Comparison of ENCODE assay signal across 20 cellular contexts in genomic region chr17:81984773-81985410, GRCh38. TPM values are rescaled to one million over a fixed set of nuclear protein-coding genes. Genes with fewer than 3 reads are reported as not detected.
DNase-seq lines count a peak whose midpoint lies in the region; ATAC-seq, FAIRE-seq and TF ChIP-seq lines count a peak whose summit lies in the region.
"Had no signal": no experiment of that assay in that cellular context is flagged by ENCODE, and none has a peak within 500 bp of the region (broad histone marks: within the 10 kb centered on the region; RNA-seq: fewer than 3 reads in every experiment).

No MANE protein-coding gene starts in this region.

- H3K9me3 Mint-ChIP-seq in activated T-cell treated with anti-CD3 and anti-CD28 coated beads, Interleukin-2, amount 50 U/mL, for 24 hours, result no peaks in the 10 kb centered on the region
- no peaks in the 10 kb centered on the region for H3K9me3 Mint-ChIP-seq in activated T-cell treated with anti-CD3 and anti-CD28 coated beads, Interleukin-2, amount 50 U/mL, for 72 hours
- H3K9me3 Mint-ChIP-seq in stimulated activated naive CD8-positive, alpha-beta T cell treated with anti-CD3 and anti-CD28 coated beads, Interleukin-15, amount 100 ng/mL, for 72 hours, result no peaks in the 10 kb centered on the region
- H3K9me3 Mint-ChIP-seq in HFFc6, result no peaks in the 10 kb centered on the region

- H3K4me3 ChIP-seq in kidney (ENCODE audit: low read length in 2 of 2), result no peak overlapping the region
- H3K4me3 ChIP-seq: MG63, SK-N-MC had no signal

- H3K4me3 Mint-ChIP-seq in activated T-cell treated with anti-CD3 and anti-CD28 coated beads, Interleukin-2, amount 50 U/mL, for 24 hours, result no peak overlapping the region
- H3K4me3 Mint-ChIP-seq in activated T-cell treated with anti-CD3 and anti-CD28 coated beads, Interleukin-2, amount 50 U/mL, for 72 hours, result no peak overlapping the region
- H3K4me3 Mint-ChIP-seq in stimulated activated naive CD8-positive, alpha-beta T cell treated with anti-CD3 and anti-CD28 coated beads, Interleukin-15, amount 100 ng/mL, for 72 hours, result no peak overlapping the region
- H3K4me3 Mint-ChIP-seq in HFFc6, result no peak overlapping the region

- H3K4me1 ChIP-seq in kidney (ENCODE audit: control insufficient read depth in 1 of 2, insufficient read depth in 1 of 2, low read depth in 1 of 2, low read length in 2 of 2), result no peaks in the 10 kb centered on the region

- H3K27ac ChIP-seq in kidney (ENCODE audit: low read depth in 2 of 2, low read length in 2 of 2), result no peak overlapping the region
- H3K27ac ChIP-seq: C4-2B, SK-N-MC had no signal

- H3K4me1 Mint-ChIP-seq in activated T-cell treated with anti-CD3 and anti-CD28 coated beads, Interleukin-2, amount 50 U/mL, for 24 hours (ENCODE audit: low read depth), result peaks cover 22% of the 10 kb centered on the region
- H3K4me1 Mint-ChIP-seq in activated T-cell treated with anti-CD3 and anti-CD28 coated beads, Interleukin-2, amount 50 U/mL, for 72 hours (ENCODE audit: low read depth), result peaks cover 14% of the 10 kb centered on the region
- H3K4me1 Mint-ChIP-seq in stimulated activated naive CD8-positive, alpha-beta T cell treated with anti-CD3 and anti-CD28 coated beads, Interleukin-15, amount 100 ng/mL, for 72 hours, result peaks cover 40% of the 10 kb centered on the region
- H3K4me1 Mint-ChIP-seq in HFFc6 (ENCODE audit: low read depth), result 0 out of 2 replicates have a peak, but pooled peaks cover 6% of the 10 kb centered on the region

- H3K27me3 Mint-ChIP-seq in activated T-cell treated with anti-CD3 and anti-CD28 coated beads, Interleukin-2, amount 50 U/mL, for 24 hours, result no peaks in the 10 kb centered on the region
- no peaks in the 10 kb centered on the region for H3K27me3 Mint-ChIP-seq in activated T-cell treated with anti-CD3 and anti-CD28 coated beads, Interleukin-2, amount 50 U/mL, for 72 hours (ENCODE audit: low read depth)
- no peaks in the 10 kb centered on the region for H3K27me3 Mint-ChIP-seq in stimulated activated naive CD8-positive, alpha-beta T cell treated with anti-CD3 and anti-CD28 coated beads, Interleukin-15, amount 100 ng/mL, for 72 hours
- peaks cover 4% of the 10 kb centered on the region; the same call in 1 of the 2 replicates for H3K27me3 Mint-ChIP-seq in HFFc6 (ENCODE audit: insufficient read depth)

- no peak overlapping the region for H3K9ac ChIP-seq in kidney (ENCODE audit: low read length in 2 of 2)

- peaks cover 7 to 17% of the 10 kb centered on the region in 2 donors for H3K36me3 ChIP-seq in kidney (ENCODE audit: control insufficient read depth in 1 of 2, insufficient read depth in 2 of 2, low read length in 2 of 2)

- no peaks in the 10 kb centered on the region for H3K9me3 ChIP-seq in kidney (ENCODE audit: control insufficient read depth in 1 of 2, low read length in 2 of 2)
- H3K9me3 ChIP-seq: MG63 had no signal

- H3K27ac Mint-ChIP-seq in activated T-cell treated with anti-CD3 and anti-CD28 coated beads, Interleukin-2, amount 50 U/mL, for 24 hours, result peak overlapping the region; percentile 34
- no peak overlapping the region for H3K27ac Mint-ChIP-seq in activated T-cell treated with anti-CD3 and anti-CD28 coated beads, Interleukin-2, amount 50 U/mL, for 72 hours
- H3K27ac Mint-ChIP-seq in stimulated activated naive CD8-positive, alpha-beta T cell treated with anti-CD3 and anti-CD28 coated beads, Interleukin-15, amount 100 ng/mL, for 72 hours, result no peak overlapping the region
- H3K27ac Mint-ChIP-seq in HFFc6, result no peak overlapping the region

- FAIRE-seq in HTR-8/SVneo (lab: Jason Lieb, UNC) (peak; percentile 90), kidney (lab: Jason Lieb, UNC) (no peak)

- TF ChIP-seq CTCF in kidney (IDR thresholded peaks at IDR 0.05; ENCODE audit: borderline replicate concordance, extremely low read depth, insufficient read depth) (no peak), HFFc6 (IDR thresholded peaks at IDR 0.05) (no peak)

- peaks cover 60% of the 10 kb centered on the region for H3K36me3 Mint-ChIP-seq in activated T-cell treated with anti-CD3 and anti-CD28 coated beads, Interleukin-2, amount 50 U/mL, for 24 hours (ENCODE audit: low read depth)
- H3K36me3 Mint-ChIP-seq in activated T-cell treated with anti-CD3 and anti-CD28 coated beads, Interleukin-2, amount 50 U/mL, for 72 hours (ENCODE audit: insufficient read depth in 2 of 2), result peaks cover 3 to 5% of the 10 kb centered on the region in 2 donors
- H3K36me3 Mint-ChIP-seq in HFFc6 (ENCODE audit: low read depth), result peaks cover 23% of the 10 kb centered on the region

- intact Hi-C loops in kidney (cut with DNase I), result no loop called here

- DNase-seq in activated T-cell treated with anti-CD3 and anti-CD28 coated beads, Interleukin-2, amount 50 U/mL, for 24 hours, result no peak
- no peak for DNase-seq in activated T-cell treated with anti-CD3 and anti-CD28 coated beads, Interleukin-2, amount 50 U/mL, for 72 hours
- DNase-seq in HTR-8/SVneo (ENCODE audit: insufficient read length, low spot score) (no peak), kidney (peak; percentile 69), AG20443 (ENCODE audit: low spot score) (no peak), HFFc6 (no peak)
- DNase-seq in stimulated activated naive CD8-positive, alpha-beta T cell treated with anti-CD3 and anti-CD28 coated beads, Interleukin-15, amount 100 ng/mL, for 72 hours, result no peak
- DNase-seq in effector CD4-positive, alpha-beta T cell, result no peak
- DNase-seq: COR-L47, DMS153, EL, MG63, NCI-H1092 treated with DMSO at 0.1 percent for 48 hours, NCI-H1694 treated with DMSO at 0.1 percent for 48 hours, NCI-H446, NCI-H748 treated with DMSO at 0.1 percent for 48 hours, PC-3 had no signal

- no peak for ATAC-seq in activated T-cell treated with anti-CD3 and anti-CD28 coated beads, Interleukin-2, amount 50 U/mL, for 72 hours (replicated peaks in 1 of 2)
- ATAC-seq in stimulated activated naive CD8-positive, alpha-beta T cell treated with anti-CD3 and anti-CD28 coated beads, Interleukin-15, amount 100 ng/mL, for 72 hours, result peak; percentile 63
- ATAC-seq: PC-3 had no signal

RNA-seq across cellular contexts. Expression of gene ASPSCR1, which starts 7.5 kb away (rescaled TPM):
- 10 to 100 TPM; 32.0 to 34.2 TPM for total RNA-seq in activated T-cell treated with anti-CD3 and anti-CD28 coated beads, Interleukin-2, amount 50 U/mL, for 72 hours
- 35.2 TPM for total RNA-seq in kidney
- polyA plus RNA-seq in kidney (ENCODE audit: insufficient read depth, low read depth, low replicate concordance), result 57.5 TPM
- total RNA-seq in HFFc6 (2021; fragmentation: NEBNext Ultra II Directional; extraction: Animal tissue kit (Norgen Biotek cat#: 25700)), result 10 to 100 TPM; 26.6 to 36.8 (median 34.7) TPM

RNA-seq across cellular contexts. Expression of gene NOTUM, which starts 23.9 kb away (rescaled TPM):
- total RNA-seq in activated T-cell treated with anti-CD3 and anti-CD28 coated beads, Interleukin-2, amount 50 U/mL, for 72 hours, result 1 to 10 TPM in 1 of 2 donors, under 1 TPM in 1; 0.76 to 1.4 TPM
- not detected for total RNA-seq in kidney
- polyA plus RNA-seq in kidney (ENCODE audit: insufficient read depth, low read depth, low replicate concordance), result not detected
- under 1 TPM in 2 of 6 experiments, not detected in 4; 0.10 to 0.14 TPM for total RNA-seq in HFFc6 (2021; fragmentation: NEBNext Ultra II Directional; extraction: Animal tissue kit (Norgen Biotek cat#: 25700))
- total RNA-seq: PC-3 had no signal

RNA-seq across cellular contexts. Expression of gene CENPX, which starts 37.8 kb away (rescaled TPM):
- 10 to 100 TPM; 32.2 to 44.0 TPM for total RNA-seq in activated T-cell treated with anti-CD3 and anti-CD28 coated beads, Interleukin-2, amount 50 U/mL, for 72 hours
- total RNA-seq in kidney, result 36.9 TPM
- polyA plus RNA-seq in kidney (ENCODE audit: insufficient read depth, low read depth, low replicate concordance), result 93.2 TPM
- 10 to 100 TPM; 60.6 to 83.9 (median 73.3) TPM for total RNA-seq in HFFc6 (2021; fragmentation: NEBNext Ultra II Directional; extraction: Animal tissue kit (Norgen Biotek cat#: 25700))

RNA-seq across cellular contexts. Expression of gene MYADML2, which starts 37.9 kb away (rescaled TPM):
- not detected for total RNA-seq in activated T-cell treated with anti-CD3 and anti-CD28 coated beads, Interleukin-2, amount 50 U/mL, for 72 hours
- total RNA-seq in kidney, result not detected
- not detected for polyA plus RNA-seq in kidney (ENCODE audit: insufficient read depth, low read depth, low replicate concordance)
- not detected for total RNA-seq in HFFc6 (2021; fragmentation: NEBNext Ultra II Directional; extraction: Animal tissue kit (Norgen Biotek cat#: 25700))
- total RNA-seq: A172, PC-3 had no signal

RNA-seq across cellular contexts. Expression of gene LRRC45, which starts 38.2 kb away (rescaled TPM):
- total RNA-seq in activated T-cell treated with anti-CD3 and anti-CD28 coated beads, Interleukin-2, amount 50 U/mL, for 72 hours, result 10 to 100 TPM; 11.8 to 15.4 TPM
- 9.9 TPM for total RNA-seq in kidney
- polyA plus RNA-seq in kidney (ENCODE audit: insufficient read depth, low read depth, low replicate concordance), result 9.9 TPM
- 10 to 100 TPM in 3 of 6 experiments, 1 to 10 TPM in 3; 6.8 to 10.5 (median 10.0) TPM for total RNA-seq in HFFc6 (2021; fragmentation: NEBNext Ultra II Directional; extraction: Animal tissue kit (Norgen Biotek cat#: 25700))
